In the genomic region with DNA sequence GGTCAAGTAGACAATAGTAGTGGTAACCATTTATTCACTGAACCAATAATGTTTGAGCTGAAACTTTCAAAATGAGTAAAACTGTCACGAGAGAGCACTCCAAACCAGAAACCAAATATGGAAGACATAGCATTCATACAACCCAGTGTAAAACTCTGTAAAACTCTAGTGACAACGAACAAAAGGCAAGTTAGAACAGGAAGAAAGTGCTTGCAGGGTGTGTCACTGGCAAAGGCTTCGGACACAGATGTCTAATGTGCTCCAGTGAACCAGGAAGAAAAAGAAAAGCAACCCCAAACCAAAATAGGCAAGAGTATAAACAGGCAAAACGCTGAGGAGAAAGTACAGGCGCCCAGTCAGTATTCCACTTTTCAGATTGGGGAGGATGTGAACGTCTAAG, we compare ENCODE assay signal across 24 cellular contexts.
"Had no signal": no experiment of that assay in that cellular context is flagged by ENCODE, and none has a peak within 500 bp of the region (broad histone marks: within the 10 kb centered on the region; RNA-seq: fewer than 3 reads in every experiment).

No MANE protein-coding gene starts in this region.

- ATAC-seq: activated T-cell treated with anti-CD3 and anti-CD28 coated beads, Interleukin-2, amount 50 U/mL, for 72 hours; heart right ventricle; left lobe of liver; naive thymus-derived CD4-positive, alpha-beta T cell; T-helper 17 cell had no signal

- H3K9me3 Mint-ChIP-seq: neural crest cell had no signal

- H3K27ac ChIP-seq: cardiac muscle cell, esophagus muscularis mucosa, heart right ventricle, right atrium auricular region, thoracic aorta had no signal

- H3K27me3 Mint-ChIP-seq: activated CD4-positive, alpha-beta memory T cell treated with anti-CD3 and anti-CD28 coated beads for 36 hours; activated naive CD4-positive, alpha-beta T cell treated with anti-CD3 and anti-CD28 coated beads, Interleukin-2, amount 10 ng/mL, durations not matched to agents 7 days and 5 days; naive thymus-derived CD4-positive, alpha-beta T cell; T-helper 17 cell had no signal

- H3K36me3 Mint-ChIP-seq: activated CD4-positive, alpha-beta memory T cell treated with anti-CD3 and anti-CD28 coated beads for 36 hours; activated naive CD4-positive, alpha-beta T cell treated with anti-CD3 and anti-CD28 coated beads, Interleukin-2, amount 10 ng/mL, durations not matched to agents 7 days and 5 days; type B pancreatic cell had no signal

- DNase-seq: activated B cell treated with CpG ODN at 0.5 μM for 24 hours; activated CD4-positive, alpha-beta memory T cell treated with anti-CD3 and anti-CD28 coated beads for 36 hours; activated CD4-positive, alpha-beta T cell treated with anti-CD3 and anti-CD28 coated beads for 4 hours; activated effector memory CD4-positive, alpha-beta T cell treated with Interleukin-2 at 50 U/mL for 16 hours; activated naive CD4-positive, alpha-beta T cell treated with anti-CD3 and anti-CD28 coated beads, Interleukin-2, amount 10 ng/mL, durations not matched to agents 7 days and 5 days; activated T-cell treated with anti-CD3 and anti-CD28 coated beads, Interleukin-2, amount 50 U/mL, for 72 hours; amygdala; cortex of kidney; endodermal cell; heart right ventricle; kidney; naive thymus-derived CD4-positive, alpha-beta T cell; stimulated activated CD4-positive, alpha-beta T cell treated with anti-CD3 and anti-CD28 coated beads, Interleukin-4, amount 100 ng/mL, for 24 hours; stimulated activated naive CD4-positive, alpha-beta T cell treated with Interleukin-2 at 50 U/mL for 16 hours; T-helper 17 cell had no signal

- H3K27ac Mint-ChIP-seq: activated B cell treated with CpG ODN at 0.5 μM for 24 hours; activated CD4-positive, alpha-beta memory T cell treated with anti-CD3 and anti-CD28 coated beads for 36 hours; activated naive CD4-positive, alpha-beta T cell treated with anti-CD3 and anti-CD28 coated beads, Interleukin-2, amount 10 ng/mL, durations not matched to agents 7 days and 5 days; activated T-cell treated with anti-CD3 and anti-CD28 coated beads, Interleukin-2, amount 50 U/mL, for 72 hours; endodermal cell; progenitor cell of endocrine pancreas; T-helper 17 cell; type B pancreatic cell had no signal

- H3K36me3 ChIP-seq: cardiac muscle cell, esophagus muscularis mucosa, heart right ventricle, right atrium auricular region, thoracic aorta had no signal

- H3K4me3 ChIP-seq: cardiac muscle cell, esophagus muscularis mucosa, heart right ventricle, lung, right atrium auricular region, thoracic aorta had no signal

- H3K4me1 ChIP-seq: esophagus muscularis mucosa, right atrium auricular region had no signal

- H3K9me3 ChIP-seq: esophagus muscularis mucosa, right atrium auricular region, thoracic aorta had no signal

- H3K4me1 Mint-ChIP-seq: activated B cell treated with CpG ODN at 0.5 μM for 24 hours had no signal

- H3K27me3 ChIP-seq: right atrium auricular region had no signal

- H3K4me3 Mint-ChIP-seq: activated B cell treated with CpG ODN at 0.5 μM for 24 hours; activated CD4-positive, alpha-beta memory T cell treated with anti-CD3 and anti-CD28 coated beads for 36 hours; activated naive CD4-positive, alpha-beta T cell treated with anti-CD3 and anti-CD28 coated beads, Interleukin-2, amount 10 ng/mL, durations not matched to agents 7 days and 5 days; activated T-cell treated with anti-CD3 and anti-CD28 coated beads, Interleukin-2, amount 50 U/mL, for 72 hours; endodermal cell; naive thymus-derived CD4-positive, alpha-beta T cell; neural crest cell; T-helper 17 cell; type B pancreatic cell had no signal
